In the genomic region with DNA sequence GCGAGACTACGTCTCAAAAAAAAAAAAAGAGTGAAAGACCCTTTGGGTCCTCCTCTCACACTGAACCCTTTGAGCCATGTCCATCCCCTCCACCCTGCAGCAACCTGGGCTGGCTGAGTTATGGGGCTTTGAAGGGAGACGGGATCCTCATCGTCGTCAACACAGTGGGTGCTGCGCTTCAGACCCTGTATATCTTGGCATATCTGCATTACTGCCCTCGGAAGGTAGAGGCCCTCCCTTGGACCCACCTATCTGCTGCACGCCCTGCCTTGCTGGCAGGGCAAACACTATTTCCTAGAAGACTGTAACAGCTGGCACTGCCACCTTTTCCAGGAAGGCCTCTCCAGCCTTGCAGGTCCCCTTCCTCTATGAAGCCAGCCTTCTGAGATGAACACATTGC, we compare ENCODE assay signal across 8 cellular contexts. TPM values are rescaled to one million over a fixed set of nuclear protein-coding genes. Genes with fewer than 3 reads are reported as not detected.
DNase-seq lines count a peak whose midpoint lies in the region; ATAC-seq lines count a peak whose summit lies in the region.

No MANE protein-coding gene starts in this region.

- peaks cover 47% of the 10 kb centered on the region for H3K4me1 Mint-ChIP-seq in activated CD4-positive, alpha-beta T cell treated with anti-CD3 and anti-CD28 coated beads, Interleukin-2, amount 10 ng/mL, durations not matched to agents 7 days and 5 days
- peaks cover 36% of the 10 kb centered on the region for H3K4me1 Mint-ChIP-seq in stimulated activated naive CD8-positive, alpha-beta T cell treated with anti-CD3 and anti-CD28 coated beads, Interleukin-15, amount 100 ng/mL, for 72 hours

- CTCF ChIA-PET in activated CD4-positive, alpha-beta T cell treated with anti-CD3 and anti-CD28 coated beads, Interleukin-2, amount 10 ng/mL, durations not matched to agents 7 days and 5 days (lab: Charles Lee): interaction anchor here (0.6 to 2.0 kb wide), 9 partner anchors 9 to 113 kb away, joined by 3 to 13 read pairs (median 3); a partner anchor contains a TSS

- POLR2A ChIA-PET in activated CD4-positive, alpha-beta T cell treated with anti-CD3 and anti-CD28 coated beads, Interleukin-2, amount 10 ng/mL, durations not matched to agents 7 days and 5 days (lab: Charles Lee): interaction anchor here (0.6 kb wide), 1 partner anchor 766 kb away, joined by 3 read pairs; no protein-coding TSS in a partner anchor

- H3K9me3 Mint-ChIP-seq in activated CD4-positive, alpha-beta T cell treated with anti-CD3 and anti-CD28 coated beads, Interleukin-2, amount 10 ng/mL, durations not matched to agents 7 days and 5 days: no peaks in the 10 kb centered on the region
- no peaks in the 10 kb centered on the region for H3K9me3 Mint-ChIP-seq in stimulated activated naive CD8-positive, alpha-beta T cell treated with anti-CD3 and anti-CD28 coated beads, Interleukin-15, amount 100 ng/mL, for 72 hours

- peak overlapping the region; percentile 98 for H3K27ac Mint-ChIP-seq in activated CD4-positive, alpha-beta T cell treated with anti-CD3 and anti-CD28 coated beads, Interleukin-2, amount 10 ng/mL, durations not matched to agents 7 days and 5 days
- peak overlapping the region; percentile 42 to 97 for H3K27ac Mint-ChIP-seq in stimulated activated naive CD8-positive, alpha-beta T cell treated with anti-CD3 and anti-CD28 coated beads, Interleukin-15, amount 100 ng/mL, for 72 hours

- H3K27me3 Mint-ChIP-seq in activated CD4-positive, alpha-beta T cell treated with anti-CD3 and anti-CD28 coated beads, Interleukin-2, amount 10 ng/mL, durations not matched to agents 7 days and 5 days: no peaks in the 10 kb centered on the region
- H3K27me3 Mint-ChIP-seq in stimulated activated naive CD8-positive, alpha-beta T cell treated with anti-CD3 and anti-CD28 coated beads, Interleukin-15, amount 100 ng/mL, for 72 hours: no peaks in the 10 kb centered on the region

- H3K4me3 ChIP-seq in iPS-11a (ENCODE audit: low read depth, low read length): peak overlapping the region; percentile 75

- peak overlapping the region; percentile 98 for H3K4me3 Mint-ChIP-seq in activated CD4-positive, alpha-beta T cell treated with anti-CD3 and anti-CD28 coated beads, Interleukin-2, amount 10 ng/mL, durations not matched to agents 7 days and 5 days
- peak overlapping the region; percentile 92 to 98 for H3K4me3 Mint-ChIP-seq in stimulated activated naive CD8-positive, alpha-beta T cell treated with anti-CD3 and anti-CD28 coated beads, Interleukin-15, amount 100 ng/mL, for 72 hours

- H3K36me3 Mint-ChIP-seq in activated CD4-positive, alpha-beta T cell treated with anti-CD3 and anti-CD28 coated beads, Interleukin-2, amount 10 ng/mL, durations not matched to agents 7 days and 5 days (ENCODE audit: low read depth): peaks cover 23% of the 10 kb centered on the region

- DNase-seq in activated CD4-positive, alpha-beta T cell treated with anti-CD3 and anti-CD28 coated beads, Interleukin-2, amount 10 ng/mL, durations not matched to agents 7 days and 5 days: peak; percentile 13
- no peak for DNase-seq in activated CD4-positive, alpha-beta T cell treated with anti-CD3 and anti-CD28 coated beads for 48 hours
- peak; percentile 44 to 49 for DNase-seq in activated T-cell treated with anti-CD3 and anti-CD28 coated beads, Interleukin-2, amount 50 U/mL, for 48 hours
- DNase-seq in stimulated activated naive CD8-positive, alpha-beta T cell treated with anti-CD3 and anti-CD28 coated beads, Interleukin-15, amount 100 ng/mL, for 72 hours: peak in 1 of 2 donors; percentile 32
- no peak for DNase-seq in hepatic stellate cell (ENCODE audit: low spot score)
- no peak for DNase-seq in NCI-H146 (lab: John Stamatoyannopoulos, UW)
- DNase-seq in DMS114 treated with DMSO at 0.1 percent for 48 hours (lab: John Stamatoyannopoulos, UW; ENCODE audit: unreplicated experiment): no peak

- ATAC-seq in stimulated activated naive CD8-positive, alpha-beta T cell treated with anti-CD3 and anti-CD28 coated beads, Interleukin-15, amount 100 ng/mL, for 72 hours: peak; percentile 23

RNA-seq across cellular contexts. Expression of a gene that starts 1.1 kb away (rescaled TPM):
- total RNA-seq in activated CD4-positive, alpha-beta T cell treated with anti-CD3 and anti-CD28 coated beads, Interleukin-2, amount 10 ng/mL, durations not matched to agents 7 days and 5 days: 10 to 100 TPM; 37.2 to 42.3 TPM

RNA-seq across cellular contexts. Expression of a gene that starts 3.6 kb away (rescaled TPM):
- 10 to 100 TPM; 50.1 to 58.9 TPM for total RNA-seq in activated CD4-positive, alpha-beta T cell treated with anti-CD3 and anti-CD28 coated beads, Interleukin-2, amount 10 ng/mL, durations not matched to agents 7 days and 5 days

RNA-seq across cellular contexts. Expression of a gene that starts 9.1 kb away (rescaled TPM):
- total RNA-seq in activated CD4-positive, alpha-beta T cell treated with anti-CD3 and anti-CD28 coated beads, Interleukin-2, amount 10 ng/mL, durations not matched to agents 7 days and 5 days: under 1 TPM in 1 of 2 experiments, not detected in 1; 0.15 TPM

RNA-seq across cellular contexts. Expression of a gene that starts 36.4 kb away (rescaled TPM):
- total RNA-seq in activated CD4-positive, alpha-beta T cell treated with anti-CD3 and anti-CD28 coated beads, Interleukin-2, amount 10 ng/mL, durations not matched to agents 7 days and 5 days: 100 to 1,000 TPM; 183 to 308 TPM

RNA-seq across cellular contexts. Expression of a gene that starts 36.9 kb away (rescaled TPM):
- 10 to 100 TPM; 14.2 to 15.5 TPM for total RNA-seq in activated CD4-positive, alpha-beta T cell treated with anti-CD3 and anti-CD28 coated beads, Interleukin-2, amount 10 ng/mL, durations not matched to agents 7 days and 5 days

Comparison
In these comparisons a context has a peak if more than half of its experiments do, and no peak if none do; other contexts are left out.
1. DNase-seq: peak in activated CD4-positive, alpha-beta T cell treated with anti-CD3 and anti-CD28 coated beads, Interleukin-2, amount 10 ng/mL, durations not matched to agents 7 days and 5 days (single experiment) and activated T-cell treated with anti-CD3 and anti-CD28 coated beads, Interleukin-2, amount 50 U/mL, for 48 hours (2 of 2); none in activated CD4-positive, alpha-beta T cell treated with anti-CD3 and anti-CD28 coated beads for 48 hours (single experiment), hepatic stellate cell (single experiment), NCI-H146 (single experiment) and DMS114 treated with DMSO at 0.1 percent for 48 hours (single experiment).